Comparison of ENCODE assay signal across 8 cellular contexts in the genomic region with DNA sequence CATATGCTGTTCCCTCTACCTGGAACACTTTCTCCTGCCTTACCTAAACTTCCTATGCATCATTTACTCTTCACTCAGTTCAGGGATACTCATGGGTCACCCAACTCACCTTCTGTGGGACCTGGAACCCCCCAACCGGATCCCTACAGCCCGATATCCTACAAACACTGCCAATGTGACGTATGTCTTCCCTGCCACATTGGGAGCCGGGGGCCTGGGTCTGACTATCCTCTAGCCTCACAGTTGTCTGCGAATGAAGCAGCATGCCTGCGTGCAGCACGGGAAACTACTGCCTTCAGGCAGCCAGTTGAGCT. TPM values are rescaled to one million over a fixed set of nuclear protein-coding genes. Genes with fewer than 3 reads are reported as not detected.
A peak's percentile ranks its signal among the peaks of the same experiment; 100 is the strongest.
DNase-seq lines count a peak whose midpoint lies in the region; ATAC-seq and TF ChIP-seq lines count a peak whose summit lies in the region.

No MANE protein-coding gene starts in this region.

- TF ChIP-seq CTCF in SK-N-SH (IDR thresholded peaks at IDR 0.05): no peak

- no peaks in the 10 kb centered on the region for H3K27me3 Mint-ChIP-seq in activated naive CD8-positive, alpha-beta T cell
- H3K27me3 Mint-ChIP-seq in immature natural killer cell (ENCODE audit: low read depth in 3 of 3): peaks cover 8 to 12% (median 8%) of the 10 kb centered on the region in 3 donors

- WGBS in SK-N-SH (ENCODE audit: low lambda C conversion rate): 19% methylated on average over 7 of the region's 7 CpGs

- DNase-seq in SK-N-SH: no peak
- no peak for DNase-seq in immature natural killer cell
- DNase-seq in H4 (ENCODE audit: low spot score): no peak
- no peak for DNase-seq in NCI-H146 (lab: John Stamatoyannopoulos, UW)

- peaks cover 56% of the 10 kb centered on the region for H3K79me2 ChIP-seq in SK-N-SH (ENCODE audit: insufficient read depth)

- no peaks in the 10 kb centered on the region for H3K36me3 Mint-ChIP-seq in activated naive CD8-positive, alpha-beta T cell
- peaks cover 0 to 19% (median 11%) of the 10 kb centered on the region in 3 donors for H3K36me3 Mint-ChIP-seq in immature natural killer cell

- no peak for TF ChIP-seq EP300 in SK-N-SH (IDR thresholded peaks at IDR 0.05; ENCODE audit: borderline replicate concordance in 1 of 2, low read depth in 1 of 2, low read length in 1 of 2)

- CTCF ChIA-PET in SK-N-SH (lab: Yijun Ruan, JAX): interaction anchor here (1.1 to 6.0 kb wide), 10 partner anchors 9 to 265 kb away, joined by 3 to 45 read pairs (median 28); a partner anchor contains a TSS

- H3K27ac Mint-ChIP-seq in activated naive CD8-positive, alpha-beta T cell: peak overlapping the region; percentile 97
- H3K27ac Mint-ChIP-seq in immature natural killer cell: peak overlapping the region; percentile 93 to 99 (median 98)

- H3K9ac ChIP-seq in SK-N-SH (peak overlapping the region; percentile 74), stomach smooth muscle (ENCODE audit: low read length in 2 of 2) (peak overlapping the region; percentile 74 to 89)

- H3K4me3 ChIP-seq in SK-N-SH (ENCODE audit: low read depth in 2 of 2, low read length in 1 of 2) (peak overlapping the region; percentile 76 to 94), stomach smooth muscle (ENCODE audit: low read length in 2 of 2) (peak overlapping the region; percentile 83 to 99)

- ATAC-seq in SK-N-SH treated with all-trans-retinoic acid at 6 μM for 48 hours (no peak), HG03571 (IDR thresholded peaks at IDR 0.05; ENCODE audit: unreplicated experiment) (no peak)

- peaks cover 62% of the 10 kb centered on the region for H3K4me1 Mint-ChIP-seq in activated naive CD8-positive, alpha-beta T cell (ENCODE audit: low read depth)
- H3K4me1 Mint-ChIP-seq in immature natural killer cell: peaks cover 66 to 73% of the 10 kb centered on the region in 2 donors

- POLR2A ChIA-PET in SK-N-SH (lab: Yijun Ruan, JAX): interaction anchor here (0.9 to 3.6 kb wide), 19 partner anchors 9 to 262 kb away, joined by 3 to 31 read pairs (median 7); a partner anchor contains a TSS

- peaks cover 24% of the 10 kb centered on the region for H4K20me1 ChIP-seq in SK-N-SH (ENCODE audit: insufficient read depth)

- H3K4me2 ChIP-seq in SK-N-SH: peak overlapping the region; percentile 98

- peaks cover 11% of the 10 kb centered on the region for H3F3A ChIP-seq in SK-N-SH (replicated peaks; ENCODE audit: insufficient read depth)

- H3K4me1 ChIP-seq in SK-N-SH (ENCODE audit: control insufficient read depth in 1 of 2, insufficient read depth in 2 of 2, low read depth in 1 of 2, low read length in 1 of 2) (peaks cover 11 to 53% of the 10 kb centered on the region in 2 experiments; a peak in 1 of 4 replicates), stomach smooth muscle (ENCODE audit: control insufficient read depth, insufficient read depth, low read length) (peaks cover 45% of the 10 kb centered on the region)

- no peaks in the 10 kb centered on the region for H3K27me3 ChIP-seq in SK-N-SH (ENCODE audit: insufficient read depth)
- peaks cover 0 to 3% of the 10 kb centered on the region in 2 donors for H3K27me3 ChIP-seq in stomach smooth muscle (ENCODE audit: control insufficient read depth in 1 of 2, insufficient read depth in 2 of 2, low read length in 2 of 2)

- H2AFZ ChIP-seq in SK-N-SH (ENCODE audit: low read depth): peak overlapping the region; percentile 82

- no peaks in the 10 kb centered on the region for H3K9me3 Mint-ChIP-seq in activated naive CD8-positive, alpha-beta T cell (ENCODE audit: low read depth)
- no peaks in the 10 kb centered on the region for H3K9me3 Mint-ChIP-seq in immature natural killer cell

- H3K27ac ChIP-seq in SK-N-SH (ENCODE audit: low read depth in 2 of 2, low read length in 1 of 2) (peak overlapping the region; percentile 83 to 98; a peak in 3 of 4 replicates), stomach smooth muscle (ENCODE audit: low read length) (peak overlapping the region; percentile 90)

- TF ChIP-seq RAD21 in SK-N-SH (IDR thresholded peaks at IDR 0.05; ENCODE audit: low read length): no peak

- peaks cover 6 to 39% of the 10 kb centered on the region in 2 experiments for H3K36me3 ChIP-seq in SK-N-SH (replicated peaks in 1 of 2; ENCODE audit: control insufficient read depth in 1 of 2, insufficient read depth in 2 of 2, low read length in 1 of 2)
- peaks cover 4 to 32% of the 10 kb centered on the region in 2 donors for H3K36me3 ChIP-seq in stomach smooth muscle (ENCODE audit: control insufficient read depth in 2 of 2, insufficient read depth in 2 of 2, low read length in 2 of 2)

- no peaks in the 10 kb centered on the region for H3K9me3 ChIP-seq in SK-N-SH
- no peaks in the 10 kb centered on the region for H3K9me3 ChIP-seq in stomach smooth muscle (ENCODE audit: control insufficient read depth in 2 of 2, low read length in 2 of 2)

- H3K9me2 ChIP-seq in SK-N-SH: no peaks in the 10 kb centered on the region

- H3K4me3 Mint-ChIP-seq in activated naive CD8-positive, alpha-beta T cell: peak overlapping the region; percentile 98
- H3K4me3 Mint-ChIP-seq in immature natural killer cell: peak overlapping the region; percentile 95 to 98 (median 97)

TF ChIP-seq in SK-N-SH, 30 proteins besides CTCF, POLR2A, EP300 and RAD21 (continues in another document):
- TF ChIP-seq CHD2 (IDR thresholded peaks at IDR 0.05; ENCODE audit: low read length, partially characterized antibody) (no peak), JUND (IDR thresholded peaks at IDR 0.05) (no peak)
- TF ChIP-seq, protein P1, sequence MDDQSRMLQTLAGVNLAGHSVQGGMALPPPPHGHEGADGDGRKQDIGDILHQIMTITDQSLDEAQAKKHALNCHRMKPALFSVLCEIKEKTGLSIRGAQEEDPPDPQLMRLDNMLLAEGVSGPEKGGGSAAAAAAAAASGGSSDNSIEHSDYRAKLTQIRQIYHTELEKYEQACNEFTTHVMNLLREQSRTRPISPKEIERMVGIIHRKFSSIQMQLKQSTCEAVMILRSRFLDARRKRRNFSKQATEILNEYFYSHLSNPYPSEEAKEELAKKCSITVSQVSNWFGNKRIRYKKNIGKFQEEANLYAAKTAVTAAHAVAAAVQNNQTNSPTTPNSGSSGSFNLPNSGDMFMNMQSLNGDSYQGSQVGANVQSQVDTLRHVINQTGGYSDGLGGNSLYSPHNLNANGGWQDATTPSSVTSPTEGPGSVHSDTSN (IDR thresholded peaks at IDR 0.05): no peak
- TF ChIP-seq, protein P2, sequence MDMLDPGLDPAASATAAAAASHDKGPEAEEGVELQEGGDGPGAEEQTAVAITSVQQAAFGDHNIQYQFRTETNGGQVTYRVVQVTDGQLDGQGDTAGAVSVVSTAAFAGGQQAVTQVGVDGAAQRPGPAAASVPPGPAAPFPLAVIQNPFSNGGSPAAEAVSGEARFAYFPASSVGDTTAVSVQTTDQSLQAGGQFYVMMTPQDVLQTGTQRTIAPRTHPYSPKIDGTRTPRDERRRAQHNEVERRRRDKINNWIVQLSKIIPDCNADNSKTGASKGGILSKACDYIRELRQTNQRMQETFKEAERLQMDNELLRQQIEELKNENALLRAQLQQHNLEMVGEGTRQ (IDR thresholded peaks at IDR 0.05; ENCODE audit: borderline replicate concordance, low read depth, low read length): no peak

TF ChIP-seq in SK-N-SH treated with all-trans-retinoic acid at 6 μM for 48 hours, 23 proteins besides CTCF, POLR2A, EP300 and RAD21 (continues in another document):
- TF ChIP-seq ISL1 (CRISPR knock-in tag; IDR thresholded peaks at IDR 0.05) (no peak), OSR1 (CRISPR knock-in tag; IDR thresholded peaks at IDR 0.05) (no peak), PPARA (CRISPR knock-in tag; IDR thresholded peaks at IDR 0.05; ENCODE audit: borderline replicate concordance) (no peak), ARNTL (CRISPR knock-in tag; IDR thresholded peaks at IDR 0.05; ENCODE audit: borderline replicate concordance, low read depth) (no peak), ESRRG (CRISPR knock-in tag; IDR thresholded peaks at IDR 0.05) (no peak), ZC3H10 (CRISPR knock-in tag; IDR thresholded peaks at IDR 0.05) (no peak)
- TF ChIP-seq, protein P3, sequence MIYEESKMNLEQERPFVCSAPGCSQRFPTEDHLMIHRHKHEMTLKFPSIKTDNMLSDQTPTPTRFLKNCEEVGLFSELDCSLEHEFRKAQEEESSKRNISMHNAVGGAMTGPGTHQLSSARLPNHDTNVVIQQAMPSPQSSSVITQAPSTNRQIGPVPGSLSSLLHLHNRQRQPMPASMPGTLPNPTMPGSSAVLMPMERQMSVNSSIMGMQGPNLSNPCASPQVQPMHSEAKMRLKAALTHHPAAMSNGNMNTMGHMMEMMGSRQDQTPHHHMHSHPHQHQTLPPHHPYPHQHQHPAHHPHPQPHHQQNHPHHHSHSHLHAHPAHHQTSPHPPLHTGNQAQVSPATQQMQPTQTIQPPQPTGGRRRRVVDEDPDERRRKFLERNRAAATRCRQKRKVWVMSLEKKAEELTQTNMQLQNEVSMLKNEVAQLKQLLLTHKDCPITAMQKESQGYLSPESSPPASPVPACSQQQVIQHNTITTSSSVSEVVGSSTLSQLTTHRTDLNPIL (CRISPR knock-in tag; IDR thresholded peaks at IDR 0.05; ENCODE audit: low read depth): no peak

RNA-seq across cellular contexts. Expression of a gene that starts 0.4 kb away (rescaled TPM):
- 43.6 and 56.2 TPM in 2 replicates for polyA plus RNA-seq in SK-N-SH (2012; rRNA removed)
- 23.0 and 30.4 TPM in 2 replicates for polyA plus RNA-seq in SK-N-SH (2012; cell fraction: cytosol; rRNA removed)
- 124 and 132 TPM in 2 replicates for polyA plus RNA-seq in SK-N-SH (2012; cell fraction: nucleus; rRNA removed)
- polyA plus RNA-seq in immature natural killer cell: 100 to 1,000 TPM in 2 of 3 donors, 10 to 100 TPM in 1; 77.5 to 104 (median 101) TPM
- total RNA-seq in H4 (2014; rRNA removed; shearing (Covaris generic)): 18.2 and 27.8 TPM in 2 replicates

RNA-seq across cellular contexts. Expression of a gene that starts 0.5 kb away (rescaled TPM):
- polyA plus RNA-seq in SK-N-SH (2012; rRNA removed) (40.7 and 46.5 TPM in 2 replicates), immature natural killer cell (100 to 1,000 TPM; 120 to 158 (median 131) TPM)
- polyA plus RNA-seq in SK-N-SH (2012; cell fraction: cytosol; rRNA removed): 22.5 and 32.0 TPM in 2 replicates
- 59.4 and 69.3 TPM in 2 replicates for polyA plus RNA-seq in SK-N-SH (2012; cell fraction: nucleus; rRNA removed)
- 24.2 and 47.5 TPM in 2 replicates for total RNA-seq in H4 (2014; rRNA removed; shearing (Covaris generic))

RNA-seq across cellular contexts. Expression of a gene that starts 4.6 kb away (rescaled TPM):
- polyA plus RNA-seq in SK-N-SH (2012; rRNA removed) (0.83 and 0.95 TPM in 2 replicates), immature natural killer cell (1 to 10 TPM; 2.3 to 3.7 (median 3.6) TPM)
- polyA plus RNA-seq in SK-N-SH (2012; cell fraction: cytosol; rRNA removed): 0.33 and 0.73 TPM in 2 replicates
- polyA plus RNA-seq in SK-N-SH (2012; cell fraction: nucleus; rRNA removed): 4.2 and 8.1 TPM in 2 replicates
- 0.08 TPM in 1 of 2 replicates, not detected in the other for total RNA-seq in H4 (2014; rRNA removed; shearing (Covaris generic))

RNA-seq across cellular contexts. Expression of a gene that starts 9.2 kb away (rescaled TPM):
- polyA plus RNA-seq in SK-N-SH (2012; rRNA removed) (47.8 and 49.2 TPM in 2 replicates), immature natural killer cell (10 to 100 TPM; 27.9 to 48.6 (median 36.6) TPM)
- 20.4 and 34.9 TPM in 2 replicates for polyA plus RNA-seq in SK-N-SH (2012; cell fraction: cytosol; rRNA removed)
- polyA plus RNA-seq in SK-N-SH (2012; cell fraction: nucleus; rRNA removed): 33.8 and 42.1 TPM in 2 replicates
- 21.3 and 22.1 TPM in 2 replicates for total RNA-seq in H4 (2014; rRNA removed; shearing (Covaris generic))

RNA-seq across cellular contexts. Expression of a gene that starts 9.5 kb away (rescaled TPM):
- polyA plus RNA-seq in SK-N-SH (2012; rRNA removed) (28.1 and 32.3 TPM in 2 replicates), immature natural killer cell (100 to 1,000 TPM; 172 to 253 (median 187) TPM)
- 19.1 and 27.8 TPM in 2 replicates for polyA plus RNA-seq in SK-N-SH (2012; cell fraction: cytosol; rRNA removed)
- 34.1 and 37.0 TPM in 2 replicates for polyA plus RNA-seq in SK-N-SH (2012; cell fraction: nucleus; rRNA removed)
- 4.2 and 7.7 TPM in 2 replicates for total RNA-seq in H4 (2014; rRNA removed; shearing (Covaris generic))
